In genomic region chr10:71238626-71239025, GRCh38 we compare ENCODE assay signal across 19 cellular contexts. TPM values are rescaled to one million over a fixed set of nuclear protein-coding genes. Genes with fewer than 3 reads are reported as not detected.
DNase-seq lines count a peak whose midpoint lies in the region; ATAC-seq, FAIRE-seq and TF ChIP-seq lines count a peak whose summit lies in the region.
"Had no signal": no experiment of that assay in that cellular context is flagged by ENCODE, and none has a peak within 500 bp of the region (broad histone marks: within the 10 kb centered on the region; RNA-seq: fewer than 3 reads in every experiment).

No MANE protein-coding gene starts in this region.

- H3K4me2 ChIP-seq in BLaER1 treated with 17β-estradiol and CSF1 and Interleukin-3, amounts not matched to agents 10 nM and 100 nM, result peak overlapping the region; percentile 20 to 96 (median 85); a peak in 19 of 22 replicates
- H3K4me2 ChIP-seq in K562 (ENCODE audit: insufficient read depth, low read length), result no peak overlapping the region
- H3K4me2 ChIP-seq: KMS-11 had no signal

- DNase-seq in HFFc6 (no peak), K562 (ENCODE audit: extremely low read depth in 1 of 4, low spot score in 3 of 4) (no peak), mesothelial cell of epicardium (ENCODE audit: low spot score in 2 of 2, unreplicated experiment in 2 of 2) (no peak), NCI-H526 treated with DMSO at 0.1 percent for 48 hours (lab: John Stamatoyannopoulos, UW) (no peak), SKM-1 (lab: John Stamatoyannopoulos, UW; ENCODE audit: unreplicated experiment) (no peak)
- DNase-seq: Calu3; CD8-positive, alpha-beta T cell; DMS153; NCI-H1092 treated with DMSO at 0.1 percent for 48 hours; NCI-H1436 treated with DMSO at 0.1 percent for 48 hours; NCI-H1930; NCI-H774; Peyer's patch had no signal

- no TSS peak for BruUV-seq in K562 (replicated peaks; lab: Mats Ljungman, UMichigan)

- H3K4me3 Mint-ChIP-seq in HFFc6, result no peak overlapping the region
- no peak overlapping the region for H3K4me3 Mint-ChIP-seq in mesothelial cell of epicardium
- H3K4me3 Mint-ChIP-seq: CD8-positive, alpha-beta T cell had no signal

- TF ChIP-seq CTCF in HFFc6 (IDR thresholded peaks at IDR 0.05), result no peak
- no peak for TF ChIP-seq CTCF in K562 (IDR thresholded peaks at IDR 0.05 in 2 of 3, conservative IDR thresholded peaks at IDR 0.05 in 1 of 3; ENCODE audit: insufficient read depth in 2 of 3, low read depth in 1 of 3, low read length in 3 of 3)
- no peak for TF ChIP-seq CTCF in mesothelial cell of epicardium (IDR thresholded peaks at IDR 0.05; ENCODE audit: unreplicated experiment)

- peaks cover 78% of the 10 kb centered on the region for H3K4me1 Mint-ChIP-seq in HFFc6 (ENCODE audit: low read depth)
- peaks cover 78% of the 10 kb centered on the region for H3K4me1 Mint-ChIP-seq in mesothelial cell of epicardium

- H3K27me3 ChIP-seq in BLaER1 treated with 17β-estradiol and CSF1 and Interleukin-3, amounts not matched to agents 10 nM and 100 nM, result peaks cover 0 to 52% (median 21%) of the 10 kb centered on the region in 11 experiments; a peak in 13 of 22 replicates
- H3K27me3 ChIP-seq in K562 (ENCODE audit: control insufficient read depth in 2 of 2, insufficient read depth in 2 of 2, low read length in 2 of 2), result no peaks in the 10 kb centered on the region
- H3K27me3 ChIP-seq: Peyer's patch had no signal

- FAIRE-seq in K562 (lab: Jason Lieb, UNC), result no peak
- FAIRE-seq: GM12891 had no signal

- H4K20me1 ChIP-seq in BLaER1 treated with 17β-estradiol and CSF1 and Interleukin-3, amounts not matched to agents 10 nM and 100 nM, result peaks cover 0 to 56% (median 36%) of the 10 kb centered on the region in 11 experiments; a peak in 15 of 22 replicates
- H4K20me1 ChIP-seq in K562 (replicated peaks; ENCODE audit: control insufficient read depth, insufficient read depth, low read length), result peaks cover 4% of the 10 kb centered on the region; the same call in 1 of the 2 replicates

- H3K4me1 ChIP-seq in BLaER1 treated with 17β-estradiol and CSF1 and Interleukin-3, amounts not matched to agents 10 nM and 100 nM, result peaks cover 77 to 97% (median 93%) of the 10 kb centered on the region in 10 experiments
- peaks cover 40 to 55% of the 10 kb centered on the region in 2 experiments for H3K4me1 ChIP-seq in K562 (replicated peaks in 1 of 2; ENCODE audit: control insufficient read depth in 2 of 2, insufficient read depth in 2 of 2, low read length in 2 of 2)

- no peak for ATAC-seq in K562
- no peak for ATAC-seq in GM18873 (IDR thresholded peaks at IDR 0.05; ENCODE audit: low FRiP score, unreplicated experiment)
- no peak for ATAC-seq in GM19463 (IDR thresholded peaks at IDR 0.05; ENCODE audit: unreplicated experiment)
- ATAC-seq: CD8-positive, alpha-beta T cell had no signal

- in situ Hi-C loops in K562 (cut with MboI), result no loop called here

- TF ChIP-seq EP300 in K562 (IDR thresholded peaks at IDR 0.05; ENCODE audit: low read length), result no peak

- POLR2A ChIA-PET in K562 (lab: Yijun Ruan, JAX), result interaction anchor here (0.6 to 1.6 kb wide), 5 partner anchors 9 to 463 kb away, joined by 3 to 6 read pairs (median 3); no protein-coding TSS in a partner anchor

- H3K36me3 Mint-ChIP-seq in HFFc6 (ENCODE audit: low read depth) (no peaks in the 10 kb centered on the region), mesothelial cell of epicardium (no peaks in the 10 kb centered on the region)
- H3K36me3 Mint-ChIP-seq: CD8-positive, alpha-beta T cell had no signal

- H2AFZ ChIP-seq in K562 (ENCODE audit: low read depth, low read length), result no peak overlapping the region

- no peak for TF ChIP-seq RAD21 in K562 (CRISPR knock-in tag; conservative IDR thresholded peaks at IDR 0.05 in 1 of 2, IDR thresholded peaks at IDR 0.05 in 1 of 2)

- H3K36me3 ChIP-seq in BLaER1 treated with 17β-estradiol and CSF1 and Interleukin-3, amounts not matched to agents 10 nM and 100 nM, result no peaks in the 10 kb centered on the region
- no peaks in the 10 kb centered on the region for H3K36me3 ChIP-seq in K562 (ENCODE audit: control insufficient read depth, insufficient read depth, low read length)
- H3K36me3 ChIP-seq: Peyer's patch had no signal

- intact Hi-C loops in K562 (cut with micrococcal nuclease), result no loop called here

- H3K9me3 Mint-ChIP-seq in HFFc6, result no peaks in the 10 kb centered on the region
- no peaks in the 10 kb centered on the region for H3K9me3 Mint-ChIP-seq in mesothelial cell of epicardium
- H3K9me3 Mint-ChIP-seq: CD8-positive, alpha-beta T cell had no signal

- H3K4me3 ChIP-seq in BLaER1 treated with 17β-estradiol and CSF1 and Interleukin-3, amounts not matched to agents 10 nM and 100 nM, result no peak overlapping the region
- no peak overlapping the region for H3K4me3 ChIP-seq in K562
- H3K4me3 ChIP-seq: Peyer's patch had no signal

- H3K79me2 ChIP-seq in K562 (ENCODE audit: control insufficient read depth, insufficient read depth, low read length), result no peaks in the 10 kb centered on the region

- H3K9me1 ChIP-seq in K562 (ENCODE audit: control insufficient read depth, insufficient read depth, low read length), result no peaks in the 10 kb centered on the region

- H3K9ac ChIP-seq in BLaER1 treated with 17β-estradiol and CSF1 and Interleukin-3, amounts not matched to agents 10 nM and 100 nM, result no peak overlapping the region
- H3K9ac ChIP-seq in K562 (ENCODE audit: insufficient read depth in 1 of 2, low read depth in 2 of 2, low read length in 2 of 2), result no peak overlapping the region
- H3K9ac ChIP-seq: KMS-11 had no signal

- TF ChIP-seq POLR2A in K562 (conservative IDR thresholded peaks at IDR 0.05), result no peak

- H3K9me3 ChIP-seq in BLaER1 treated with 17β-estradiol and CSF1 and Interleukin-3, amounts not matched to agents 10 nM and 100 nM (replicated peaks in 1 of 11), result no peaks in the 10 kb centered on the region
- no peaks in the 10 kb centered on the region for H3K9me3 ChIP-seq in K562 (replicated peaks; ENCODE audit: control insufficient read depth, insufficient read depth, low read depth, low read length)
- H3K9me3 ChIP-seq: Peyer's patch had no signal

- no peak overlapping the region for H3K27ac ChIP-seq in BLaER1 treated with 17β-estradiol and CSF1 and Interleukin-3, amounts not matched to agents 10 nM and 100 nM
- no peak overlapping the region for H3K27ac ChIP-seq in K562 (ENCODE audit: extremely low read depth, low read depth, low read length)
- H3K27ac ChIP-seq: KMS-11, Peyer's patch had no signal

- WGBS in K562 (ENCODE audit: insufficient coverage, low coverage, missing lambda C conversion rate), result 66% methylated on average over 4 of the region's 4 CpGs

- CTCF ChIA-PET in K562 (lab: Yijun Ruan, JAX; ENCODE audit: low intra/inter-chr PET ratio), result interaction anchor here (0.6 kb wide), 1 partner anchor 9 kb away, joined by 3 read pairs; no protein-coding TSS in a partner anchor

- H3K27ac Mint-ChIP-seq in HFFc6 (peak overlapping the region; percentile 19; the same call in 1 of the 2 replicates), mesothelial cell of epicardium (peak overlapping the region; percentile 99)
- H3K27ac Mint-ChIP-seq: CD8-positive, alpha-beta T cell had no signal

- no peaks in the 10 kb centered on the region; the same call in 1 of the 2 replicates for H3K27me3 Mint-ChIP-seq in HFFc6 (ENCODE audit: insufficient read depth)
- no peaks in the 10 kb centered on the region for H3K27me3 Mint-ChIP-seq in mesothelial cell of epicardium (ENCODE audit: low read depth)

TF ChIP-seq in K562, 482 proteins besides CTCF, POLR2A, EP300 and RAD21:
- TF ChIP-seq CEBPB (tag; IDR thresholded peaks at IDR 0.05) (peak; percentile 90), FOXM1 (IDR thresholded peaks at IDR 0.05; ENCODE audit: low read depth) (no peak), FOXM1 (CRISPR knock-in tag; IDR thresholded peaks at IDR 0.05; ENCODE audit: low read depth) (no peak), SMAD4 (CRISPR knock-in tag; conservative IDR thresholded peaks at IDR 0.05) (0 out of 2 replicates have a peak, but pooled peaks have one; percentile 0), CEBPG (CRISPR knock-in tag; IDR thresholded peaks at IDR 0.05) (peak; percentile 26; the same call in 1 of the 2 replicates), CEBPG (tag; conservative IDR thresholded peaks at IDR 0.05 in 1 of 2, IDR thresholded peaks at IDR 0.05 in 1 of 2) (peak in 1 of 2 experiments; percentile 50; a peak in 1 of 4 replicates)
TF ChIP-seq in K562: peak in this region for 3.

RNA-seq across cellular contexts. Expression of gene UNC5B, which starts 26.3 kb away (rescaled TPM):
- 10 to 100 TPM in 1 of 6 experiments, 1 to 10 TPM in 5; 5.2 to 11.6 (median 5.7) TPM for total RNA-seq in HFFc6 (2021; fragmentation: NEBNext Ultra II Directional; extraction: Animal tissue kit (Norgen Biotek cat#: 25700))
- total RNA-seq in K562 (2011; cell fraction: chromatin; rRNA removed; ENCODE audit: low replicate concordance), result 1.5 and 4.5 TPM in 2 replicates
- total RNA-seq in K562 (2011; cell fraction: nucleolus; rRNA removed), result 3.7 and 5.2 TPM in 2 replicates
- total RNA-seq in K562 (2011; cell fraction: nucleoplasm; rRNA removed), result 3.3 and 3.7 TPM in 2 replicates
- total RNA-seq in K562 (2014; rRNA removed), result 5.0 and 6.5 TPM in 2 replicates
- total RNA-seq in K562 (2014; rRNA removed; fragmentation: Illumina TruSeq; extraction: Trizol), result 1.7 and 2.1 TPM in 2 replicates
- total RNA-seq in K562 (2015; rRNA removed; fragmentation: Illumina TruSeq; extraction: Trizol), result 2.0 and 2.5 TPM in 2 replicates
- 7.6 and 8.4 TPM in 2 replicates for total RNA-seq in K562 (2021)
- 1.1 and 1.9 TPM in 2 replicates for polyA plus RNA-seq in K562 (2011; rRNA removed)
- 1.7 and 2.5 TPM in 2 replicates for polyA plus RNA-seq in K562 (2011; cell fraction: cytosol; rRNA removed)
- polyA plus RNA-seq in K562 (2011; cell fraction: nucleus; rRNA removed), result 4.6 and 5.8 TPM in 2 replicates
- 7.0 and 71.7 TPM in 2 replicates for polyA plus RNA-seq in K562 (2012)
- polyA plus RNA-seq in K562 (2014; fragmentation: Illumina TruSeq; extraction: Trizol), result 5.4 and 7.2 TPM in 2 replicates
- under 1 TPM; 0.10 to 0.11 TPM for polyA plus RNA-seq in K562 (2014; fragmentation: Nextera tagmentation; extraction: Ambion mirVana)
- 5.7 TPM in 2 replicates for polyA plus RNA-seq in K562 (2014; rRNA removed)
- 0.57 and 0.95 TPM in 2 replicates for polyA minus RNA-seq in K562 (2011; rRNA and poly(A)+ RNA removed)
- polyA minus RNA-seq in K562 (2011; cell fraction: cytosol; rRNA and poly(A)+ RNA removed), result 1.2 and 1.5 TPM in 2 replicates
- polyA minus RNA-seq in K562 (2011; cell fraction: nucleus; rRNA and poly(A)+ RNA removed), result 1.1 and 1.3 TPM in 2 replicates
- total RNA-seq in mesothelial cell of epicardium, result 84.8 to 91.5 TPM (median 85.7 TPM) in 3 replicates
- total RNA-seq: OCI-LY7 had no signal
